15 cellular contexts compared by ENCODE assay signal in genomic region chr9:106945727-106946690, GRCh38.
DNase-seq lines count a peak whose midpoint lies in the region; ATAC-seq and TF ChIP-seq lines count a peak whose summit lies in the region.
"Had no signal": no experiment of that assay in that cellular context is flagged by ENCODE, and none has a peak within 500 bp of the region (broad histone marks: within the 10 kb centered on the region; RNA-seq: fewer than 3 reads in every experiment).

No MANE protein-coding gene starts in this region.

- H3K27me3 Mint-ChIP-seq in mesothelial cell of epicardium (ENCODE audit: low read depth) = no peaks in the 10 kb centered on the region
- H3K27me3 Mint-ChIP-seq: CD4-positive, CD25-positive, alpha-beta regulatory T cell had no signal

- H3K9me3 Mint-ChIP-seq in mesothelial cell of epicardium = no peaks in the 10 kb centered on the region
- H3K9me3 Mint-ChIP-seq: activated naive CD8-positive, alpha-beta T cell treated with anti-CD3 and anti-CD28 coated beads, Interleukin-2, amount 10 ng/mL, durations not matched to agents 7 days and 5 days; neural crest cell had no signal

- ATAC-seq in GM18517 (IDR thresholded peaks at IDR 0.05; ENCODE audit: unreplicated experiment) = no peak
- no peak for ATAC-seq in HG03460 (IDR thresholded peaks at IDR 0.05; ENCODE audit: unreplicated experiment)

- no peak for TF ChIP-seq CTCF in mesothelial cell of epicardium (IDR thresholded peaks at IDR 0.05; ENCODE audit: unreplicated experiment)

- DNase-seq in AG08396 (ENCODE audit: low spot score) (peak; percentile 32), M059J (ENCODE audit: low read depth) (peak; percentile 90), dedifferentiated amniotic fluid mesenchymal stem cell (ENCODE audit: extremely low spot score) (peak; percentile 77), mesothelial cell of epicardium (ENCODE audit: low spot score in 2 of 2, unreplicated experiment in 2 of 2) (no peak), SKM-1 (lab: John Stamatoyannopoulos, UW; ENCODE audit: unreplicated experiment) (no peak), NCI-H1930 (lab: John Stamatoyannopoulos, UW) (no peak)
- DNase-seq: activated naive CD8-positive, alpha-beta T cell treated with anti-CD3 and anti-CD28 coated beads, Interleukin-2, amount 10 ng/mL, durations not matched to agents 7 days and 5 days; CD4-positive, CD25-positive, alpha-beta regulatory T cell; islet precursor cell; NCI-H1105 treated with DMSO at 0.1 percent for 48 hours; NCI-H524 treated with DMSO at 0.1 percent for 48 hours; SHP77 had no signal

- peaks cover 6% of the 10 kb centered on the region for H3K4me1 Mint-ChIP-seq in mesothelial cell of epicardium
- H3K4me1 Mint-ChIP-seq: activated naive CD8-positive, alpha-beta T cell treated with anti-CD3 and anti-CD28 coated beads, Interleukin-2, amount 10 ng/mL, durations not matched to agents 7 days and 5 days; CD4-positive, CD25-positive, alpha-beta regulatory T cell had no signal

- H3K4me3 Mint-ChIP-seq in mesothelial cell of epicardium = no peak overlapping the region
- H3K4me3 Mint-ChIP-seq: activated naive CD8-positive, alpha-beta T cell treated with anti-CD3 and anti-CD28 coated beads, Interleukin-2, amount 10 ng/mL, durations not matched to agents 7 days and 5 days; CD4-positive, CD25-positive, alpha-beta regulatory T cell; neural crest cell had no signal

- peaks cover 40% of the 10 kb centered on the region for H3K36me3 Mint-ChIP-seq in mesothelial cell of epicardium
- H3K36me3 Mint-ChIP-seq: activated naive CD8-positive, alpha-beta T cell treated with anti-CD3 and anti-CD28 coated beads, Interleukin-2, amount 10 ng/mL, durations not matched to agents 7 days and 5 days; CD4-positive, CD25-positive, alpha-beta regulatory T cell had no signal

- H3K27ac Mint-ChIP-seq in mesothelial cell of epicardium = peak overlapping the region; percentile 85
- H3K27ac Mint-ChIP-seq: activated naive CD8-positive, alpha-beta T cell treated with anti-CD3 and anti-CD28 coated beads, Interleukin-2, amount 10 ng/mL, durations not matched to agents 7 days and 5 days; CD4-positive, CD25-positive, alpha-beta regulatory T cell had no signal

Comparison
In these comparisons a context has a peak if more than half of its experiments do, and no peak if none do; other contexts are left out.
1. DNase-seq: peak in AG08396 (single experiment), M059J (single experiment) and dedifferentiated amniotic fluid mesenchymal stem cell (single experiment); none in mesothelial cell of epicardium (0 of 2), SKM-1 (single experiment) and NCI-H1930 (0 of 2).